ENCODE assay signal across 8 cellular contexts in the genomic region with DNA sequence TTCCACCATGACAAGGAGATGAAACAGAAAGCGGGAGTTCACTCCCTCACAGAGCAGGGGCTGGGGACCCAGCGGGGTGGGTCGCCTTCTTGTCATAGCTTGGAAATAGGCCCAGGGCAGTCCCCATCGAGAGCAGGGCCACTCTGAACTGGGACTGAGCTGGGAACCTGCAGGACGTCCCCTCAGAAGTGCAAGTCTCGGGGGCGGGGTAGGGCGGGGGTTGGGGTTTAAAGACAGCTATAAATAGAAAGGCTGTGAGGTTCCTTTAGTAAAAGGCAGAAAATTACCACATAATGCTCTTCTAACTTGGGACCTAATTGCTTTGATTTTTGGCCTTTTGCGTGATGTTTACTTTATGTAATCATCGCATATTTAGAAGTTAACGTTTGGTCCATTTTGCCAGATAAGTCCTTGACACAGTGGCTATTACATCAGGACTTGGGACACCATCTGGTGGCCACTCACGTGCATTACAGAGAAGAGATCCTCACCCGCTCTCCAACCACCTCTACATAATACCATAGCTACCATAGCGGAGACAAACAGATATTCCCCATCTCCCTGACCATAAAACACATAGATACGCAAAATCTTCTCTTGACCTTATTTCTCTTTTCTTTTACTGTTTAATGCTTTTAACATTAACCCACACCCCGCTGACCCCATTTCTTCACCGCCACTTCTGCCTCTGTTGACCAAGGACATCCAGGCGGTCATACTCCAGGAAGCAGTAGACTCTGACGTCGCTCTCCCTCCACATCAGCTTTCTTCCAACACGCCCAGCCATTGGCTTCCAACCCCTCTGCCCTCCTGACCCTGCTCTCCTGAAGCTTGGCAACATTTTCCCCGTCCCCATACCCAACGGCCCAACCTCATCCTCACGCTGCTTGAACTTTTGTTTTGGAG. TPM values are rescaled to one million over a fixed set of nuclear protein-coding genes. Genes with fewer than 3 reads are reported as not detected.
DNase-seq lines count a peak whose midpoint lies in the region; ATAC-seq, FAIRE-seq and TF ChIP-seq lines count a peak whose summit lies in the region.

No MANE protein-coding gene starts in this region.

- H3K27ac ChIP-seq in KMS-11 (no peak overlapping the region), GM12878 (ENCODE audit: control insufficient read depth, insufficient read depth) (peak overlapping the region; percentile 98), hepatocyte (no peak overlapping the region), gastrocnemius medialis (no peak overlapping the region)

- no peaks in the 10 kb centered on the region for H3K36me3 ChIP-seq in KMS-11 (ENCODE audit: insufficient read depth)
- peaks cover 5 to 18% of the 10 kb centered on the region in 2 experiments; a peak in 3 of 4 replicates for H3K36me3 ChIP-seq in GM12878 (ENCODE audit: control insufficient read depth in 2 of 2, insufficient read depth in 2 of 2, low read length in 1 of 2)
- no peaks in the 10 kb centered on the region for H3K36me3 ChIP-seq in hepatocyte (replicated peaks; ENCODE audit: insufficient read depth, low read depth)
- H3K36me3 ChIP-seq in gastrocnemius medialis = no peaks in the 10 kb centered on the region

- SMC1A ChIA-PET in GM12878 (lab: Charles Lee; ENCODE audit: uncharacterized antibody, unreplicated experiment) = interaction anchor here (0.6 to 13.6 kb wide), 38 partner anchors 15 to 511 kb away, joined by 3 to 208 read pairs (median 5); a partner anchor contains a TSS

- H3K4me1 ChIP-seq in KMS-11 (ENCODE audit: low read depth, poor library complexity, severe bottlenecking) = no peaks in the 10 kb centered on the region
- H3K4me1 ChIP-seq in GM12878 (ENCODE audit: control insufficient read depth, insufficient read depth, low read length) = peaks cover 71% of the 10 kb centered on the region
- H3K4me1 ChIP-seq in hepatocyte (ENCODE audit: insufficient read depth) = peaks cover 3% of the 10 kb centered on the region
- H3K4me1 ChIP-seq in gastrocnemius medialis = no peaks in the 10 kb centered on the region

- CTCF ChIA-PET in GM12878 (lab: Yijun Ruan, JAX) = interaction anchor here (0.6 to 11.1 kb wide), 41 partner anchors 14 to 776 kb away, joined by 3 to 162 read pairs (median 6); a partner anchor contains a TSS

- H3K4me3 ChIP-seq in KMS-11 (IDR thresholded peaks at IDR 0.05; ENCODE audit: insufficient read depth, low read depth, low read length) (no peak overlapping the region), GM12878 (peak overlapping the region; percentile 14; the same call in 1 of the 2 replicates), hepatocyte (no peak overlapping the region), gastrocnemius medialis (no peak overlapping the region)

- no peak overlapping the region for H3K4me2 ChIP-seq in KMS-11
- H3K4me2 ChIP-seq in GM12878 (ENCODE audit: control insufficient read depth, insufficient read depth) = peak overlapping the region; percentile 31; the same call in 1 of the 2 replicates
- H3K4me2 ChIP-seq in hepatocyte = peak overlapping the region; percentile 68

- H3K9me2 ChIP-seq in hepatocyte (replicated peaks; ENCODE audit: insufficient read depth) = no peaks in the 10 kb centered on the region

- H3K9ac ChIP-seq in KMS-11 = no peak overlapping the region
- peak overlapping the region; percentile 27; the same call in 1 of the 2 replicates for H3K9ac ChIP-seq in GM12878 (ENCODE audit: control insufficient read depth, insufficient read depth, low read length)

- no TSS peak for BruUV-seq in GM12878 (replicated peaks; lab: Mats Ljungman, UMichigan)

- no peak for FAIRE-seq in GM12878 (lab: Jason Lieb, UNC)

- H3K9me3 ChIP-seq in GM12878 (replicated peaks; ENCODE audit: control insufficient read depth, insufficient read depth, low read length) (no peaks in the 10 kb centered on the region), hepatocyte (ENCODE audit: low read depth) (no peaks in the 10 kb centered on the region), gastrocnemius medialis (no peaks in the 10 kb centered on the region)

- peak; percentile 84 for TF ChIP-seq RAD21 in GM12878 (IDR thresholded peaks at IDR 0.05; ENCODE audit: insufficient read depth, low read depth, low read length)

- intact Hi-C loops in GM12878 (cut with micrococcal nuclease; ENCODE audit: unreplicated experiment) (loop anchor here (1.0 to 10.0 kb wide), 5 partner anchors 88 to 480 kb away; no protein-coding TSS in a partner anchor), gastrocnemius medialis (cut with DNase I; ENCODE audit: low total_unique reads) (no loop called here)

- TF ChIP-seq EP300 in GM12878 (IDR thresholded peaks at IDR 0.05; ENCODE audit: borderline replicate concordance in 1 of 2, control insufficient read depth in 1 of 2, low read depth in 2 of 2, low read length in 2 of 2) = no peak

- H4K20me1 ChIP-seq in KMS-11 (ENCODE audit: insufficient read depth) (no peaks in the 10 kb centered on the region), GM12878 (ENCODE audit: control insufficient read depth, insufficient read depth) (no peaks in the 10 kb centered on the region), hepatocyte (ENCODE audit: insufficient read depth, poor library complexity, severe bottlenecking) (no peaks in the 10 kb centered on the region)

- TF ChIP-seq CTCF in KMS-11 (conservative IDR thresholded peaks at IDR 0.05; ENCODE audit: low read depth, low read length) = 0 out of 2 replicates have a peak, but pooled peaks have one; percentile 22
- TF ChIP-seq CTCF in GM12878 (IDR thresholded peaks at IDR 0.05 in 2 of 3, conservative IDR thresholded peaks at IDR 0.05 in 1 of 3; ENCODE audit: control insufficient read depth in 2 of 3, extremely low read depth in 1 of 3, insufficient read depth in 1 of 3, low read depth in 3 of 3, low read length in 3 of 3) = peak; percentile 74 to 90 (median 83)
- peak; percentile 80 for TF ChIP-seq CTCF in hepatocyte (IDR thresholded peaks at IDR 0.05; ENCODE audit: poor library complexity)
- peak in 4 of 5 experiments; percentile 22 to 61 (median 48) for TF ChIP-seq CTCF in gastrocnemius medialis (IDR thresholded peaks at IDR 0.05 in 4 of 5, conservative IDR thresholded peaks at IDR 0.05 in 1 of 5)

- 44% methylated on average over 24 of the region's 24 CpGs for WGBS in GM12878 (ENCODE audit: insufficient coverage, insufficient replicate concordance, low lambda C conversion rate, missing lambda C conversion rate)
- WGBS in hepatocyte (ENCODE audit: low lambda C conversion rate, missing lambda C conversion rate) = 41% methylated on average over 24 of the region's 24 CpGs

- RAD21 ChIA-PET in GM12878 (lab: Charles Lee; ENCODE audit: unreplicated experiment) = interaction anchor here (0.7 to 7.7 kb wide), 32 partner anchors 8 to 485 kb away, joined by 3 to 115 read pairs (median 6); a partner anchor contains a TSS

- POLR2A ChIA-PET in GM12878 (lab: Charles Lee) = interaction anchor here (0.5 to 8.2 kb wide), 9 partner anchors 9 to 88 kb away, joined by 3 to 74 read pairs (median 4); no protein-coding TSS in a partner anchor

- no peaks in the 10 kb centered on the region for H3K79me2 ChIP-seq in KMS-11 (ENCODE audit: insufficient read depth, low read depth)
- peaks cover 8% of the 10 kb centered on the region for H3K79me2 ChIP-seq in GM12878 (ENCODE audit: control insufficient read depth, insufficient read depth, low read length)
- no peaks in the 10 kb centered on the region for H3K79me2 ChIP-seq in hepatocyte

- TF ChIP-seq POLR2A in GM12878 (IDR thresholded peaks at IDR 0.05; ENCODE audit: low read depth, low read length) = no peak; the same call in none of the 2 replicates
- TF ChIP-seq POLR2A in gastrocnemius medialis (IDR thresholded peaks at IDR 0.05) = no peak

- H2AFZ ChIP-seq in KMS-11 (ENCODE audit: low read depth) (no peak overlapping the region), GM12878 (ENCODE audit: control insufficient read depth, low read depth, low read length) (no peak overlapping the region), hepatocyte (no peak overlapping the region)

- peak; percentile 26 for DNase-seq in NCI-H2196 (lab: John Stamatoyannopoulos, UW; ENCODE audit: unreplicated experiment)
- DNase-seq in NCI-H2196 treated with DMSO at 0.1 percent for 48 hours (lab: John Stamatoyannopoulos, UW; ENCODE audit: unreplicated experiment) = no peak
- peak; percentile 13 for DNase-seq in SKM-1 treated with dmso at 0.1 percent for 144 hours (lab: John Stamatoyannopoulos, UW; ENCODE audit: unreplicated experiment)
- DNase-seq in GM12878 (ENCODE audit: low read depth, low spot score) = peak; percentile 65
- peak; percentile 85 for DNase-seq in hepatocyte (ENCODE audit: low spot score)
- no peak for DNase-seq in gastrocnemius medialis

- in situ Hi-C loops in GM12878 (cut with MboI) = loop anchor here (5.0 kb wide), 1 partner anchor 138 kb away; a partner anchor contains a TSS
- in situ Hi-C loops in gastrocnemius medialis (cut with MboI; ENCODE audit: low sequenced_read_pairs in 4 of 4) = no loop called here

- peak; percentile 66 for ATAC-seq in GM12878
- no peak for ATAC-seq in gastrocnemius medialis
- no peak for ATAC-seq in HG03196 (IDR thresholded peaks at IDR 0.05; ENCODE audit: unreplicated experiment)

- H3K27me3 ChIP-seq in KMS-11 (ENCODE audit: insufficient read depth, low read depth) (no peaks in the 10 kb centered on the region), GM12878 (replicated peaks in 1 of 2; ENCODE audit: control insufficient read depth in 2 of 2, insufficient read depth in 2 of 2, low read length in 1 of 2) (no peaks in the 10 kb centered on the region), hepatocyte (peaks cover 17% of the 10 kb centered on the region), gastrocnemius medialis (no peaks in the 10 kb centered on the region)

RNA-seq across cellular contexts. Expression of a gene that starts 27.5 kb away (rescaled TPM):
- 293 and 314 TPM in 2 replicates for total RNA-seq in GM12878 (2013; cell fraction: nucleolus; rRNA removed)
- total RNA-seq in GM12878 (2014; rRNA removed) = 40.3 and 44.7 TPM in 2 replicates
- total RNA-seq in GM12878 (2014; rRNA removed; fragmentation: Illumina TruSeq; extraction: Trizol) = 26.4 and 27.9 TPM in 2 replicates
- total RNA-seq in GM12878 (2021) = 76.7 and 81.7 TPM in 2 replicates
- polyA plus RNA-seq in GM12878 (2011; ENCODE audit: low read depth) = 68.9 TPM
- 73.5 and 146 TPM in 2 replicates for polyA plus RNA-seq in GM12878 (2011; rRNA removed)
- 164 and 182 TPM in 2 replicates for polyA plus RNA-seq in GM12878 (2011; cell fraction: cytosol; rRNA removed)
- polyA plus RNA-seq in GM12878 (2011; cell fraction: nucleus; rRNA removed) = 666 and 871 TPM in 2 replicates
- 144 and 184 TPM in 2 replicates for polyA plus RNA-seq in GM12878 (2012)
- polyA plus RNA-seq in GM12878 (2014; fragmentation: Illumina TruSeq; extraction: Trizol) = 31.6 and 54.7 TPM in 2 replicates
- 1 to 10 TPM; 6.7 to 7.4 TPM for polyA plus RNA-seq in GM12878 (2014; fragmentation: Nextera tagmentation; extraction: Ambion mirVana)
- 86.5 and 99.8 TPM in 2 replicates for polyA plus RNA-seq in GM12878 (2014; rRNA removed)
- polyA plus RNA-seq in GM12878 (2016; fragmentation: Nextera tagmentation; extraction: Ambion mirVana) = 100 to 1,000 TPM; 103 to 109 TPM
- 99.0 and 156 TPM in 2 replicates for polyA minus RNA-seq in GM12878 (2011; rRNA and poly(A)+ RNA removed)
- polyA minus RNA-seq in GM12878 (2011; cell fraction: cytosol; rRNA and poly(A)+ RNA removed) = 50.8 and 58.4 TPM in 2 replicates
- 143 and 160 TPM in 2 replicates for polyA minus RNA-seq in GM12878 (2011; cell fraction: nucleus; rRNA and poly(A)+ RNA removed)
- 0.10 TPM in 1 of 2 replicates, not detected in the other for total RNA-seq in hepatocyte
- 0.07 TPM in 1 of 2 replicates, not detected in the other for polyA plus RNA-seq in hepatocyte
- total RNA-seq in gastrocnemius medialis = under 1 TPM in 3 of 4 donors, not detected in 1; 0.09 to 0.24 (median 0.16) TPM

Comparison
In these comparisons a context has a peak if more than half of its experiments do, and no peak if none do; other contexts are left out.
1. DNase-seq: peak in NCI-H2196 (single experiment), SKM-1 treated with dmso at 0.1 percent for 144 hours (single experiment), GM12878 (single experiment) and hepatocyte (single experiment); none in NCI-H2196 treated with DMSO at 0.1 percent for 48 hours (single experiment) and gastrocnemius medialis (0 of 2).
2. CTCF ChIP-seq: peak in every context shown above with its lines; median percentile 83 in GM12878; 80 in hepatocyte; 48 in gastrocnemius medialis; 22 in KMS-11.
3. RNA of a gene that starts 27.5 kb away (total RNA-seq): 26.4 to 314 TPM in GM12878; 0.09 to 0.24 TPM in gastrocnemius medialis and 0.10 TPM in hepatocyte; every median in the first group is over 10 times any median in the second.